In genomic region chr17:58351182-58351581, GRCh38 we compare ENCODE assay signal across 8 cellular contexts. TPM values are rescaled to one million over a fixed set of nuclear protein-coding genes. Genes with fewer than 3 reads are reported as not detected.
DNase-seq lines count a peak whose midpoint lies in the region; ATAC-seq and TF ChIP-seq lines count a peak whose summit lies in the region.

No MANE protein-coding gene starts in this region.

- CTCF ChIA-PET in Panc1 (lab: Charles Lee): no interaction called here

- POLR2A ChIA-PET in Panc1 (lab: Charles Lee): interaction anchor here (0.5 to 0.7 kb wide), 3 partner anchors 25 to 65 kb away, joined by 3 to 5 read pairs (median 4); no protein-coding TSS in a partner anchor

- peaks cover 61% of the 10 kb centered on the region for H3K36me3 ChIP-seq in DND-41 (ENCODE audit: insufficient read depth, low read length)
- peaks cover 21% of the 10 kb centered on the region for H3K36me3 ChIP-seq in Panc1 (ENCODE audit: control insufficient read depth, insufficient read depth, low read length)
- peaks cover 40 to 48% (median 46%) of the 10 kb centered on the region in 4 donors for H3K36me3 ChIP-seq in esophagus muscularis mucosa
- no peaks in the 10 kb centered on the region for H3K36me3 ChIP-seq in parathyroid adenoma (ENCODE audit: control insufficient read depth, insufficient read depth, low read length)

- no peak for TF ChIP-seq POLR2A in esophagus muscularis mucosa (IDR thresholded peaks at IDR 0.05; ENCODE audit: low read depth)

- no peak for DNase-seq in DND-41
- no peak for DNase-seq in Panc1 (ENCODE audit: low read depth, low spot score)
- DNase-seq in esophagus muscularis mucosa (ENCODE audit: extremely low spot score): no peak
- no peak for DNase-seq in DMS153 (lab: John Stamatoyannopoulos, UW)

- no peak for TF ChIP-seq CTCF in DND-41 (IDR thresholded peaks at IDR 0.05; ENCODE audit: borderline replicate concordance, extremely low read depth, low read length, poor library complexity, severe bottlenecking)
- no peak for TF ChIP-seq CTCF in Panc1 (IDR thresholded peaks at IDR 0.05)
- TF ChIP-seq CTCF in esophagus muscularis mucosa (IDR thresholded peaks at IDR 0.05): no peak
- TF ChIP-seq CTCF in parathyroid adenoma (IDR thresholded peaks at IDR 0.05): no peak

- in situ Hi-C loops in Panc1 (cut with HindIII; ENCODE audit: low pct_unique_long_range_greater_than_20kb, low sequenced_read_pairs): no loop called here

- intact Hi-C loops in Panc1 (cut with micrococcal nuclease; ENCODE audit: unreplicated experiment): no loop called here
- intact Hi-C loops in esophagus muscularis mucosa (cut with DNase I): loop anchor here (10.0 kb wide), 1 partner anchor 164 kb away; the partner anchor contains the start of gene MTMR4

- H3K4me3 ChIP-seq in DND-41 (ENCODE audit: low read depth in 1 of 2, low read length in 2 of 2) (peak overlapping the region; percentile 92 to 96; a peak in 3 of 4 replicates), Panc1 (ENCODE audit: low read depth in 2 of 2, low read length in 2 of 2) (peak overlapping the region; percentile 98 to 99), esophagus muscularis mucosa (peak overlapping the region; percentile 78 to 94 (median 81)), parathyroid adenoma (ENCODE audit: low read depth, low read length) (peak overlapping the region; percentile 99)

- peak overlapping the region; percentile 75 for H3K9ac ChIP-seq in DND-41 (ENCODE audit: low read depth, low read length)
- H3K9ac ChIP-seq in parathyroid adenoma: no peak overlapping the region

- H3K79me2 ChIP-seq in DND-41 (ENCODE audit: insufficient read depth, low read length) (peaks cover 68% of the 10 kb centered on the region), parathyroid adenoma (peaks cover 7% of the 10 kb centered on the region)

- H2AFZ ChIP-seq in DND-41 (ENCODE audit: low read depth, low read length) (no peak overlapping the region), parathyroid adenoma (no peak overlapping the region)

- ATAC-seq in DND-41 (ENCODE audit: insufficient read depth, low read depth): no peak
- ATAC-seq in Panc1: no peak
- ATAC-seq in GM21360 (IDR thresholded peaks at IDR 0.05; ENCODE audit: unreplicated experiment): no peak
- ATAC-seq in GM18868 (IDR thresholded peaks at IDR 0.05; ENCODE audit: unreplicated experiment): no peak
- no peak for ATAC-seq in HG02852 (IDR thresholded peaks at IDR 0.05; ENCODE audit: unreplicated experiment)

- TSS peak; percentile 70 for BruUV-seq in Panc1 (replicated peaks; lab: Mats Ljungman, UMichigan)

- H3K4me2 ChIP-seq in DND-41 (ENCODE audit: insufficient read depth, low read length) (peak overlapping the region; percentile 77), parathyroid adenoma (ENCODE audit: low read length) (peak overlapping the region; percentile 55)

- TF ChIP-seq EP300 in esophagus muscularis mucosa (IDR thresholded peaks at IDR 0.05): no peak

- H3K27me3 ChIP-seq in DND-41 (ENCODE audit: insufficient read depth, low read length, poor library complexity): no peaks in the 10 kb centered on the region
- H3K27me3 ChIP-seq in Panc1 (ENCODE audit: control insufficient read depth, insufficient read depth, low read length): no peaks in the 10 kb centered on the region
- no peaks in the 10 kb centered on the region for H3K27me3 ChIP-seq in esophagus muscularis mucosa
- no peaks in the 10 kb centered on the region for H3K27me3 ChIP-seq in parathyroid adenoma (ENCODE audit: control insufficient read depth, insufficient read depth, low read length)

- 60% methylated on average over 4 of the region's 4 CpGs for WGBS in esophagus muscularis mucosa

- no peaks in the 10 kb centered on the region for H3K9me3 ChIP-seq in DND-41 (ENCODE audit: insufficient read depth, low read length, severe bottlenecking)
- H3K9me3 ChIP-seq in Panc1 (ENCODE audit: control insufficient read depth, insufficient read depth, low read depth, low read length): no peaks in the 10 kb centered on the region
- no peaks in the 10 kb centered on the region for H3K9me3 ChIP-seq in esophagus muscularis mucosa
- no peaks in the 10 kb centered on the region for H3K9me3 ChIP-seq in parathyroid adenoma (ENCODE audit: control insufficient read depth, low read length)

- H4K20me1 ChIP-seq in DND-41 (ENCODE audit: insufficient read depth, low read length): peaks cover 41% of the 10 kb centered on the region

- H3K27ac ChIP-seq in DND-41 (ENCODE audit: low read length) (peak overlapping the region; percentile 94), Panc1 (ENCODE audit: low read length) (peak overlapping the region; percentile 93), esophagus muscularis mucosa (replicated peaks in 1 of 4) (peak overlapping the region in 1 of 4 donors; percentile 91), parathyroid adenoma (no peak overlapping the region)

- H3K4me1 ChIP-seq in DND-41 (ENCODE audit: insufficient read depth, low read length): peaks cover 64% of the 10 kb centered on the region
- peaks cover 10% of the 10 kb centered on the region for H3K4me1 ChIP-seq in Panc1 (ENCODE audit: control insufficient read depth, insufficient read depth, low read length)
- peaks cover 11 to 30% (median 20%) of the 10 kb centered on the region in 4 donors for H3K4me1 ChIP-seq in esophagus muscularis mucosa
- peaks cover 8% of the 10 kb centered on the region for H3K4me1 ChIP-seq in parathyroid adenoma

RNA-seq across cellular contexts. Expression of gene SUPT4H1, which starts 0.8 kb away (rescaled TPM):
- total RNA-seq in Panc1 (2021; ENCODE audit: unreplicated experiment) (53.8 TPM), esophagus muscularis mucosa (10 to 100 TPM; 35.3 to 59.6 (median 47.0) TPM)
- polyA plus RNA-seq in Panc1 (2012; ENCODE audit: insufficient read length): 76.4 TPM

RNA-seq across cellular contexts. Expression of gene TSPOAP1, which starts 22.6 kb away (rescaled TPM):
- total RNA-seq in Panc1 (2021; ENCODE audit: unreplicated experiment) (0.05 TPM), esophagus muscularis mucosa (10 to 100 TPM in 3 of 4 donors, 1 to 10 TPM in 1; 10.0 to 19.0 (median 16.0) TPM)
- polyA plus RNA-seq in Panc1 (2012; ENCODE audit: insufficient read length): 0.05 TPM

Comparison
In these comparisons a context has a peak if more than half of its experiments do, and no peak if none do; other contexts are left out.
1. RNA of gene TSPOAP1, which starts 22.6 kb away (total RNA-seq): 10.0 to 19.0 TPM in esophagus muscularis mucosa; 0.05 TPM in Panc1 (single experiment); every median in the first group is over 10 times any median in the second.
2. Peak in every context shown above with its lines, with median percentiles within 50 percentile points of each other: H3K4me3 ChIP-seq.